1 cellular context compared by ENCODE assay signal in the genomic region with DNA sequence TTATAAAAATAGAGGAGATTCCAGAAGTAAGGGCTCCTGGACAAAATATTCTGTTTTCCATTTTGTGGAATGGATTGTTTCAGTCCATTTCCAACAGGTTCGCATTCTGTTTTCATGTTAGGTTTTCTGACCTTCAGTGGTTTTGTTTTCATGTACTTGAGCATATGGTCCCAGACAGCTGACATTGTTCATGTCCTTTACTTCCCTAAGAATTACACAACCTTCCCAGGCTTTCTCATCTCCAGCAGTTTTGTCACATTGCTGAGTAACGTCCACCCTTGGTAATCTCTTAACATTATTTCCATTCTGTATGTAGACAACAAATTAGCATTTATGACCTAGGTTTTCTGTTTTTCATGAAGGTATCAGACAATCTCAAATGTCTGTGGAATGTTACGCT.
TF ChIP-seq lines count a peak whose summit lies in the region.

No MANE protein-coding gene starts in this region.

TF ChIP-seq in endothelial cell of umbilical vein, 7 proteins besides CTCF, POLR2A, EP300 and RAD21:
- TF ChIP-seq, protein P1, sequence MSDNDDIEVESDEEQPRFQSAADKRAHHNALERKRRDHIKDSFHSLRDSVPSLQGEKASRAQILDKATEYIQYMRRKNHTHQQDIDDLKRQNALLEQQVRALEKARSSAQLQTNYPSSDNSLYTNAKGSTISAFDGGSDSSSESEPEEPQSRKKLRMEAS (IDR thresholded peaks at IDR 0.05; ENCODE audit: insufficient read depth, insufficient read length) = no peak
- TF ChIP-seq JUN (IDR thresholded peaks at IDR 0.05; ENCODE audit: borderline replicate concordance, insufficient read depth, insufficient read length, low read depth) (no peak), FOS (IDR thresholded peaks at IDR 0.05; ENCODE audit: borderline replicate concordance, insufficient read depth, low read length) (no peak), GATA2 (IDR thresholded peaks at IDR 0.05; ENCODE audit: insufficient read depth, insufficient read length, low read depth, low read length) (no peak), EZH2 (IDR thresholded peaks at IDR 0.05; ENCODE audit: borderline replicate concordance, low read depth, low read length, severe bottlenecking) (no peak), MYC (IDR thresholded peaks at IDR 0.05; ENCODE audit: low read depth, low read length) (no peak), POLR2AphosphoS5 (IDR thresholded peaks at IDR 0.05; ENCODE audit: insufficient read depth, low read depth, low read length) (no peak)
